Comparison of ENCODE assay signal across 13 cellular contexts in genomic region chr1:21974699-21975098, GRCh38. TPM values are rescaled to one million over a fixed set of nuclear protein-coding genes. Genes with fewer than 3 reads are reported as not detected.
DNase-seq lines count a peak whose midpoint lies in the region; ATAC-seq, FAIRE-seq and TF ChIP-seq lines count a peak whose summit lies in the region.
"Not testable (repeated sequence)": the region's sequence is repeated elsewhere in the genome, so short reads cannot be mapped to it uniquely, and the experiment has no call there.
"Had no signal": no experiment of that assay in that cellular context is flagged by ENCODE, and none has a peak within 500 bp of the region (broad histone marks: within the 10 kb centered on the region; RNA-seq: fewer than 3 reads in every experiment).

No MANE protein-coding gene starts in this region.

- H3K9me3 ChIP-seq in pancreas, result not testable (repeated sequence)

- intact Hi-C loops in left colon (cut with DNase I, micrococcal nuclease); pancreas (cut with DNase I): not testable (repeated sequence)

- ATAC-seq in left colon (peak; percentile 82), pancreas (peak; percentile 57 to 77 (median 70))

- not testable (repeated sequence) for H3K36me3 ChIP-seq in pancreas

- H3K4me3 ChIP-seq in epithelial cell of esophagus (ENCODE audit: low read length); pancreas: not testable (repeated sequence)

- peak; percentile 20 for DNase-seq in DMS 273 treated with DMSO at 0.1 percent for 48 hours (lab: John Stamatoyannopoulos, UW)
- peak; percentile 82 for DNase-seq in NCI-H146 (lab: John Stamatoyannopoulos, UW)
- peak; percentile 70 for DNase-seq in NCI-H510A treated with DMSO at 0.1 percent for 48 hours (lab: John Stamatoyannopoulos, UW)
- DNase-seq in epithelial cell of esophagus (ENCODE audit: low read depth), result peak; percentile 93
- peak; percentile 32 to 66 for DNase-seq in left colon
- peak in 5 of 6 donors; percentile 80 to 93 (median 87) for DNase-seq in pancreas
- DNase-seq in ureter (ENCODE audit: low spot score), result peak; percentile 68

- H3K4me1 ChIP-seq in pancreas, result peaks cover 4 to 20% (median 6%) of the 10 kb centered on the region in 3 donors

- not testable (repeated sequence) for TF ChIP-seq CTCF in VCaP (conservative IDR thresholded peaks at IDR 0.05); epithelial cell of esophagus (IDR thresholded peaks at IDR 0.05; ENCODE audit: insufficient read depth, low read depth, low read length, missing control alignments); pancreas (IDR thresholded peaks at IDR 0.05)

- H3K27ac ChIP-seq in VCaP (peak overlapping the region; percentile 92; the same call in 1 of the 2 replicates), pancreas (peak overlapping the region; percentile 71 to 80 (median 78))

- not testable (repeated sequence) for H3K27me3 ChIP-seq in pancreas

- WGBS in pancreas, 2 donors, result 12 to 14% methylated on average over 6 of the region's 6 CpGs

- not testable (repeated sequence) for FAIRE-seq in pancreas (lab: Jason Lieb, UNC)

RNA-seq across cellular contexts. Expression of gene CELA3B, which starts 2.1 kb away (rescaled TPM):
- total RNA-seq in left colon (1 to 10 TPM in 1 of 2 donors, under 1 TPM in 1; 0.76 to 2.0 TPM), pancreas (over 10,000 TPM in 4 of 6 donors, 1,000 to 10,000 TPM in 2; 2,923 to 21,242 (median 14,470) TPM), ureter (not detected)
- over 10,000 TPM in 1 of 2 donors, 1,000 to 10,000 TPM in 1; 6,851 to 15,141 TPM for polyA plus RNA-seq in pancreas
- total RNA-seq: activated CD4-positive, alpha-beta memory T cell treated with anti-CD3 and anti-CD28 coated beads for 36 hours; breast epithelium; fibroblast of villous mesenchyme; mononuclear cell; Peyer's patch had no signal

RNA-seq across cellular contexts. Expression of gene CELA3A, which starts 26.8 kb away (rescaled TPM):
- total RNA-seq in left colon (1 to 10 TPM; 1.1 to 2.1 TPM), pancreas (over 10,000 TPM; 17,183 to 55,024 (median 35,269) TPM), ureter (not detected)
- over 10,000 TPM; 21,682 to 31,636 TPM for polyA plus RNA-seq in pancreas
- total RNA-seq: activated CD4-positive, alpha-beta memory T cell treated with anti-CD3 and anti-CD28 coated beads for 36 hours; breast epithelium; fibroblast of villous mesenchyme; mononuclear cell; Peyer's patch had no signal

RNA-seq across cellular contexts. Expression of gene HSPG2, which starts 37.6 kb away (rescaled TPM):
- total RNA-seq in left colon (100 to 1,000 TPM; 180 to 206 TPM), pancreas (100 to 1,000 TPM in 2 of 6 donors, 10 to 100 TPM in 4; 50.4 to 164 (median 63.9) TPM), ureter (298 TPM)
- 100 to 1,000 TPM in 1 of 2 donors, 10 to 100 TPM in 1; 53.9 to 123 TPM for polyA plus RNA-seq in pancreas

Comparison
In these comparisons a context has a peak if more than half of its experiments do, and no peak if none do; other contexts are left out.
1. DNase-seq: peak in every context shown above with its lines; median percentile 93 in epithelial cell of esophagus; 87 in pancreas; 82 in NCI-H146; 70 in NCI-H510A treated with DMSO at 0.1 percent for 48 hours; 68 in ureter; 49 in left colon; 20 in DMS 273 treated with DMSO at 0.1 percent for 48 hours.
2. RNA of gene CELA3B, which starts 2.1 kb away (total RNA-seq): 2,923 to 21,242 TPM in pancreas; 0.76 to 2.0 TPM in left colon and not detected in ureter (single experiment); every median in the first group is over 100 times any median in the second.
3. RNA of gene CELA3A, which starts 26.8 kb away (total RNA-seq): 17,183 to 55,024 TPM in pancreas; 1.1 to 2.1 TPM in left colon and not detected in ureter (single experiment); every median in the first group is over 1,000 times any median in the second.